10 cellular contexts compared by ENCODE assay signal in genomic region chr19:17527326-17527725, GRCh38.
"Had no signal": no experiment of that assay in that cellular context is flagged by ENCODE, and none has a peak within 500 bp of the region (broad histone marks: within the 10 kb centered on the region; RNA-seq: fewer than 3 reads in every experiment).

No MANE protein-coding gene starts in this region.

- H3K27ac ChIP-seq: esophagus muscularis mucosa, prostate gland, right lobe of liver, stomach, thoracic aorta had no signal

- H3K27me3 ChIP-seq: right lobe of liver had no signal

- H3K4me1 ChIP-seq: prostate gland, right lobe of liver had no signal

- H3K9me3 ChIP-seq: mucosa of descending colon, prostate gland, right lobe of liver had no signal

- DNase-seq: activated CD4-positive, alpha-beta T cell treated with anti-CD3 and anti-CD28 coated beads for 1 hour; activated gamma-delta T cell treated with Interleukin-2 at 50 U/mL for 16 hours; right lobe of liver; stomach; T-helper 2 cell had no signal

- ATAC-seq: left colon, right lobe of liver had no signal

- H3K4me3 ChIP-seq: esophagus muscularis mucosa, mucosa of descending colon, prostate gland, right lobe of liver, stomach, thoracic aorta had no signal

- H3K36me3 ChIP-seq: esophagus muscularis mucosa, prostate gland, right lobe of liver, stomach, thoracic aorta had no signal
